36 cellular contexts compared by ENCODE assay signal in the genomic region with DNA sequence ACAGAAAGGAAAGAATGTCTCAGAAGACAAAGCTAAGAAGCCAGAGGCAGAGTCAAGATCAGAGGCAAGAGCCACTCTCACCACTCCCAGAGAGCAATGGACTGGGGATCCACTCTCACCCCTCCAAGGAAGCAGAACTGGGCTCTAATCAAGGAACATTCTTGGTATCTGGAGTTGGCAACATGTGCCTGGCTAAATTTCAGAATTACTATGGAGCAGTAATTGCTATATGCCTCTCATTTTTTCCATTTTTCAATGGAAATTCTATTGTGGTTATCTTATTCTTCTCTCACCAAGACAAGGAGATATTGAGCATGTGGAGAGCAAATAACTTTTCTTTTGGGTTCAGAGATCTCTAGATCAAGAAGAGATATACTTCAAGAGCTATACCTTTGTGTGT. TPM values are rescaled to one million over a fixed set of nuclear protein-coding genes. Genes with fewer than 3 reads are reported as not detected.
"Had no signal": no experiment of that assay in that cellular context is flagged by ENCODE, and none has a peak within 500 bp of the region (broad histone marks: within the 10 kb centered on the region; RNA-seq: fewer than 3 reads in every experiment).

No MANE protein-coding gene starts in this region.

- H3K4me3 ChIP-seq: MG63 had no signal

- DNase-seq: Karpas-422, Kasumi-1, MG63, MM.1S, MV-4-11, NCI-H1048, NCI-H1092, NCI-H1092 treated with DMSO at 0.1 percent for 48 hours, NCI-H1105, NCI-H1105 treated with DMSO at 0.1 percent for 48 hours, NCI-H1417, NCI-H1417 treated with DMSO at 0.1 percent for 48 hours, NCI-H1436, NCI-H1436 treated with DMSO at 0.1 percent for 48 hours, NCI-H146, NCI-H1694, NCI-H1694 treated with DMSO at 0.1 percent for 48 hours, NCI-H187, NCI-H187 treated with DMSO at 0.1 percent for 48 hours, NCI-H1930, NCI-H2029, NCI-H2029 treated with DMSO at 0.1 percent for 48 hours, NCI-H2081, NCI-H2081 treated with DMSO at 0.1 percent for 48 hours, NCI-H2107, NCI-H2171, NCI-H2171 treated with DMSO at 0.1 percent for 48 hours, NCI-H2227 treated with DMSO at 0.1 percent for 48 hours, NCI-H226, NCI-H345, NCI-H446, NCI-H446 treated with DMSO at 0.1 percent for 48 hours, NCI-H510A, NCI-H510A treated with DMSO at 0.1 percent for 48 hours had no signal

- H3K27me3 ChIP-seq: MG63 had no signal

RNA-seq across cellular contexts. Expression of gene MASP1, which starts 22.1 kb away (rescaled TPM):
- total RNA-seq: LHCN-M2, MCF 10A had no signal
